1 cellular context compared by ENCODE assay signal in the genomic region with DNA sequence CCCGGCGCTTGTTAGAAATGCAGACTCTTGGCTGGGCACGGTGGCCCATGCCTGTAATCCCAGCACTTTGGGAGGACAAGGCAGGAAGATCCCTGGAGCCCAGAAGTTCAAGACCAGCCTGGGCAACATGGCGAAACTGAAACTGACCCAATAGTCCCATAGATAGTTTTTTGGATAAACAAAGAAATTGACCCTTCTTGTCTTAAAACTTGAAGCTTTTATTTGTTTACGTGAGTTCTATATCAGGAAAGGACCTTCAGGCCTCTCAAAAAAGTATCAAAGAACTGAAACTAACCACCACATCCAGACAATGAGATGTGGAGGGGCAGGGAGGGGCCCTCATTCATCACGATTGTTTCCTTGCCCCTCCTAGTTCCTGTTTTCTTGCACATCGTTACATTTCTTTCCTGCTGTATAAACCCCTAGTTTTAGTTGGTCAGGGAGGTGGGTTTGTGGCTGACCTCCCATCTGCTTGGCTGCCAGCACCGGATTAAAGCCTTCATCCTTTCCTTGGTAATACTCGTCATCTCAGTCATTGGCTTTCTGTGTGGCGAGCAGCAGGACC.
TF ChIP-seq lines count a peak whose summit lies in the region.

No MANE protein-coding gene starts in this region.

TF ChIP-seq in GM12878, 131 proteins besides CTCF, POLR2A, EP300 and RAD21 (continued from another document):
- TF ChIP-seq NKRF (conservative IDR thresholded peaks at IDR 0.05) = peak; percentile 64; the same call in 1 of the 2 replicates
- peak; percentile 82; the same call in 1 of the 2 replicates for TF ChIP-seq DPF2 (IDR thresholded peaks at IDR 0.05)
- TF ChIP-seq, protein P1, sequence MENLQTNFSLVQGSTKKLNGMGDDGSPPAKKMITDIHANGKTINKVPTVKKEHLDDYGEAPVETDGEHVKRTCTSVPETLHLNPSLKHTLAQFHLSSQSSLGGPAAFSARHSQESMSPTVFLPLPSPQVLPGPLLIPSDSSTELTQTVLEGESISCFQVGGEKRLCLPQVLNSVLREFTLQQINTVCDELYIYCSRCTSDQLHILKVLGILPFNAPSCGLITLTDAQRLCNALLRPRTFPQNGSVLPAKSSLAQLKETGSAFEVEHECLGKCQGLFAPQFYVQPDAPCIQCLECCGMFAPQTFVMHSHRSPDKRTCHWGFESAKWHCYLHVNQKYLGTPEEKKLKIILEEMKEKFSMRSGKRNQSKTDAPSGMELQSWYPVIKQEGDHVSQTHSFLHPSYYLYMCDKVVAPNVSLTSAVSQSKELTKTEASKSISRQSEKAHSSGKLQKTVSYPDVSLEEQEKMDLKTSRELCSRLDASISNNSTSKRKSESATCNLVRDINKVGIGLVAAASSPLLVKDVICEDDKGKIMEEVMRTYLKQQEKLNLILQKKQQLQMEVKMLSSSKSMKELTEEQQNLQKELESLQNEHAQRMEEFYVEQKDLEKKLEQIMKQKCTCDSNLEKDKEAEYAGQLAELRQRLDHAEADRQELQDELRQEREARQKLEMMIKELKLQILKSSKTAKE (IDR thresholded peaks at IDR 0.05; ENCODE audit: low read depth, poor library complexity, severe bottlenecking) = peak; percentile 84
- no peak for TF ChIP-seq RBBP5 (conservative IDR thresholded peaks at IDR 0.05)
- no peak for TF ChIP-seq STAT3 (IDR thresholded peaks at IDR 0.05; ENCODE audit: low read depth, low read length)
- TF ChIP-seq RAD51 (IDR thresholded peaks at IDR 0.05) = no peak; the same call in 1 of the 2 replicates
- TF ChIP-seq EED (IDR thresholded peaks at IDR 0.05; ENCODE audit: low read depth) = peak; percentile 75
- TF ChIP-seq ATF7 (IDR thresholded peaks at IDR 0.05; ENCODE audit: low read depth) = peak; percentile 64
- peak; percentile 48 for TF ChIP-seq CBFB (IDR thresholded peaks at IDR 0.05; ENCODE audit: low read depth)
TF ChIP-seq in GM12878: peak in this region for 51.
